Comparison of ENCODE assay signal across 20 cellular contexts in the genomic region with DNA sequence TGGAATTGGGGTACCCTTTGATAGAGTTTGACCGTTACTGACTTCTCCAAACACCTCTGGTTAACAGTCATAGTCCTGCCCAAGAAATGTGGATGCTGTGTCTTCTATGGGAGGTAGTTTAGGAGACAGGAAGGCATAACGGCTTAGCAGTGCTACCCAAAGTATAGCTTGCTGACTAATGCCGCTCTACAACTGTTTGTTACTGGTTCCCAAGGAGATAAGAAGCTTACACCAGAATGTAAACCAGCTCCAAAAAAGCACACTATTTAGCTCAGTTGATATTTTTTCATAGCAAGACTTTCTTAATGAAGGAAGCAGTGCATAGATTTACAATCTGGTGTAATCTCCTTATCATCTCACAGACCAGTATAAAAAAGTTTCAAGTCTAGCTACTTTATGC.
DNase-seq lines count a peak whose midpoint lies in the region; TF ChIP-seq lines count a peak whose summit lies in the region.
"Had no signal": no experiment of that assay in that cellular context is flagged by ENCODE, and none has a peak within 500 bp of the region (broad histone marks: within the 10 kb centered on the region; RNA-seq: fewer than 3 reads in every experiment).

No MANE protein-coding gene starts in this region.

- no peaks in the 10 kb centered on the region for H3F3A ChIP-seq in GM23248 (ENCODE audit: insufficient read depth)

- 10 to 17% methylated on average over 3 of the region's 3 CpGs for WGBS in GM23248 (ENCODE audit: low coverage in 1 of 2, low lambda C conversion rate in 2 of 2, missing lambda C conversion rate in 2 of 2), 2 experiments
- 29% methylated on average over 3 of the region's 3 CpGs for WGBS in hepatocyte (ENCODE audit: low lambda C conversion rate, missing lambda C conversion rate)

- no peaks in the 10 kb centered on the region for H3K9me2 ChIP-seq in GM23248 (ENCODE audit: insufficient read depth)
- no peaks in the 10 kb centered on the region for H3K9me2 ChIP-seq in hepatocyte (replicated peaks; ENCODE audit: insufficient read depth)

- no peak overlapping the region for H3K4me3 ChIP-seq in AG04449 (ENCODE audit: low read depth, low read length)
- H3K4me3 ChIP-seq in GM23248, result no peak overlapping the region
- H3K4me3 ChIP-seq in astrocyte of the spinal cord (ENCODE audit: low read depth, low read length), result no peak overlapping the region
- no peak overlapping the region for H3K4me3 ChIP-seq in hepatocyte
- H3K4me3 ChIP-seq in HAP-1, result no peak overlapping the region
- H3K4me3 ChIP-seq: cardiac muscle cell, gastrocnemius medialis, sigmoid colon, testis had no signal

- POLR2A ChIA-PET in AG04449 (lab: Yijun Ruan, JAX), result interaction anchor here (0.6 kb wide), 1 partner anchor 290 kb away, joined by 4 read pairs; no protein-coding TSS in a partner anchor

- no peak overlapping the region for H3K4me2 ChIP-seq in GM23248 (ENCODE audit: unreplicated experiment)
- no peak overlapping the region for H3K4me2 ChIP-seq in hepatocyte

- H3K27ac ChIP-seq in GM23248, result no peak overlapping the region
- no peak overlapping the region for H3K27ac ChIP-seq in hepatocyte
- H3K27ac ChIP-seq: cardiac muscle cell, gastrocnemius medialis, parathyroid adenoma, sigmoid colon, testis had no signal

- no peak overlapping the region for H2AFZ ChIP-seq in GM23248
- H2AFZ ChIP-seq in hepatocyte, result no peak overlapping the region
- H2AFZ ChIP-seq: parathyroid adenoma had no signal

- in situ Hi-C loops in GM23248 (cut with MboI) (no loop called here), astrocyte of the spinal cord (cut with HindIII; ENCODE audit: low sequenced_read_pairs) (no loop called here), HAP-1 (cut with MboI; ENCODE audit: low sequenced_read_pairs) (no loop called here)

- H4K20me1 ChIP-seq in GM23248 (ENCODE audit: insufficient read depth) (no peaks in the 10 kb centered on the region), hepatocyte (ENCODE audit: insufficient read depth, poor library complexity, severe bottlenecking) (no peaks in the 10 kb centered on the region)

- H3K36me3 ChIP-seq in GM23248 (ENCODE audit: low read depth) (no peaks in the 10 kb centered on the region), hepatocyte (replicated peaks; ENCODE audit: insufficient read depth, low read depth) (no peaks in the 10 kb centered on the region), HAP-1 (replicated peaks) (no peaks in the 10 kb centered on the region)
- H3K36me3 ChIP-seq: cardiac muscle cell, gastrocnemius medialis, sigmoid colon had no signal

- no peaks in the 10 kb centered on the region for H3K27me3 ChIP-seq in GM23248 (replicated peaks; ENCODE audit: insufficient read depth)
- H3K27me3 ChIP-seq in hepatocyte, result no peaks in the 10 kb centered on the region
- H3K27me3 ChIP-seq in HAP-1 (ENCODE audit: low read depth), result no peaks in the 10 kb centered on the region
- H3K27me3 ChIP-seq: cardiac muscle cell, gastrocnemius medialis, sigmoid colon, testis had no signal

- no peaks in the 10 kb centered on the region for H3K9me3 ChIP-seq in GM23248 (ENCODE audit: low read depth)
- H3K9me3 ChIP-seq in hepatocyte (ENCODE audit: low read depth), result no peaks in the 10 kb centered on the region
- H3K9me3 ChIP-seq in HAP-1, result peaks cover 4% of the 10 kb centered on the region; the same call in 1 of the 2 replicates
- H3K9me3 ChIP-seq: gastrocnemius medialis, testis had no signal

- H3K4me1 ChIP-seq in GM23248 (ENCODE audit: insufficient read depth) (no peaks in the 10 kb centered on the region), hepatocyte (ENCODE audit: insufficient read depth) (no peaks in the 10 kb centered on the region), HAP-1 (no peaks in the 10 kb centered on the region)
- H3K4me1 ChIP-seq: gastrocnemius medialis, parathyroid adenoma, sigmoid colon, testis had no signal

- H3K9ac ChIP-seq in GM23248, result no peak overlapping the region
- H3K9ac ChIP-seq: parathyroid adenoma had no signal

- no peak for TF ChIP-seq CTCF in AG04449 (IDR thresholded peaks at IDR 0.05; ENCODE audit: insufficient read depth, low read length, missing control alignments)
- no peak for TF ChIP-seq CTCF in astrocyte of the spinal cord (IDR thresholded peaks at IDR 0.05; ENCODE audit: low read depth, low read length)
- TF ChIP-seq CTCF in hepatocyte (IDR thresholded peaks at IDR 0.05; ENCODE audit: poor library complexity), result no peak

- H3K79me2 ChIP-seq in GM23248 (ENCODE audit: insufficient read depth), result no peaks in the 10 kb centered on the region
- no peaks in the 10 kb centered on the region for H3K79me2 ChIP-seq in hepatocyte
- H3K79me2 ChIP-seq: parathyroid adenoma had no signal

- DNase-seq in AG04449 (ENCODE audit: low read depth, low spot score) (peak; percentile 12), GM23248 (peak; percentile 80), astrocyte of the spinal cord (ENCODE audit: low read depth, low spot score) (peak; percentile 0), hepatocyte (ENCODE audit: low spot score) (peak; percentile 21), HAP-1 (ENCODE audit: low spot score in 2 of 2) (no peak), C1 segment of cervical spinal cord (lab: John Stamatoyannopoulos, UW) (no peak)
- no peak for DNase-seq in activated CD4-positive, alpha-beta T cell treated with anti-CD3 and anti-CD28 coated beads for 48 hours
- DNase-seq in activated CD8-positive, alpha-beta memory T cell treated with anti-CD3 and anti-CD28 coated beads, Interleukin-2, amount 50 U/mL, for 48 hours, result no peak
- DNase-seq: activated CD4-positive, alpha-beta T cell treated with anti-CD3 and anti-CD28 coated beads for 36 hours; activated CD8-positive, alpha-beta memory T cell treated with anti-CD3 and anti-CD28 coated beads, Interleukin-2, amount 10 ng/mL, durations not matched to agents 7 days and 5 days; activated naive CD8-positive, alpha-beta T cell treated with anti-CD3 and anti-CD28 coated beads, Interleukin-2, amount 10 ng/mL, durations not matched to agents 7 days and 5 days; gastrocnemius medialis; NCI-H146; NCI-H2171; NCI-H526; Right ventricle myocardium superior; sigmoid colon; testis had no signal

- CTCF ChIA-PET in AG04449 (lab: Yijun Ruan, JAX), result interaction anchor here (0.6 to 1.0 kb wide), 2 partner anchors 10 to 441 kb away, joined by 3 read pairs; no protein-coding TSS in a partner anchor

Comparison
In these comparisons a context has a peak if more than half of its experiments do, and no peak if none do; other contexts are left out.
1. DNase-seq: peak in AG04449 (single experiment), GM23248 (single experiment), astrocyte of the spinal cord (single experiment) and hepatocyte (single experiment); none in activated CD4-positive, alpha-beta T cell treated with anti-CD3 and anti-CD28 coated beads for 48 hours (single experiment), activated CD8-positive, alpha-beta memory T cell treated with anti-CD3 and anti-CD28 coated beads, Interleukin-2, amount 50 U/mL, for 48 hours (single experiment), HAP-1 (0 of 2) and C1 segment of cervical spinal cord (0 of 14).